ENCODE assay signal across 1 cellular context in genomic region chr6:158907931-158908330, GRCh38.
TF ChIP-seq lines count a peak whose summit lies in the region.

No MANE protein-coding gene starts in this region.

TF ChIP-seq in H1, 55 proteins besides CTCF, POLR2A, EP300 and RAD21:
- TF ChIP-seq, protein P1, sequence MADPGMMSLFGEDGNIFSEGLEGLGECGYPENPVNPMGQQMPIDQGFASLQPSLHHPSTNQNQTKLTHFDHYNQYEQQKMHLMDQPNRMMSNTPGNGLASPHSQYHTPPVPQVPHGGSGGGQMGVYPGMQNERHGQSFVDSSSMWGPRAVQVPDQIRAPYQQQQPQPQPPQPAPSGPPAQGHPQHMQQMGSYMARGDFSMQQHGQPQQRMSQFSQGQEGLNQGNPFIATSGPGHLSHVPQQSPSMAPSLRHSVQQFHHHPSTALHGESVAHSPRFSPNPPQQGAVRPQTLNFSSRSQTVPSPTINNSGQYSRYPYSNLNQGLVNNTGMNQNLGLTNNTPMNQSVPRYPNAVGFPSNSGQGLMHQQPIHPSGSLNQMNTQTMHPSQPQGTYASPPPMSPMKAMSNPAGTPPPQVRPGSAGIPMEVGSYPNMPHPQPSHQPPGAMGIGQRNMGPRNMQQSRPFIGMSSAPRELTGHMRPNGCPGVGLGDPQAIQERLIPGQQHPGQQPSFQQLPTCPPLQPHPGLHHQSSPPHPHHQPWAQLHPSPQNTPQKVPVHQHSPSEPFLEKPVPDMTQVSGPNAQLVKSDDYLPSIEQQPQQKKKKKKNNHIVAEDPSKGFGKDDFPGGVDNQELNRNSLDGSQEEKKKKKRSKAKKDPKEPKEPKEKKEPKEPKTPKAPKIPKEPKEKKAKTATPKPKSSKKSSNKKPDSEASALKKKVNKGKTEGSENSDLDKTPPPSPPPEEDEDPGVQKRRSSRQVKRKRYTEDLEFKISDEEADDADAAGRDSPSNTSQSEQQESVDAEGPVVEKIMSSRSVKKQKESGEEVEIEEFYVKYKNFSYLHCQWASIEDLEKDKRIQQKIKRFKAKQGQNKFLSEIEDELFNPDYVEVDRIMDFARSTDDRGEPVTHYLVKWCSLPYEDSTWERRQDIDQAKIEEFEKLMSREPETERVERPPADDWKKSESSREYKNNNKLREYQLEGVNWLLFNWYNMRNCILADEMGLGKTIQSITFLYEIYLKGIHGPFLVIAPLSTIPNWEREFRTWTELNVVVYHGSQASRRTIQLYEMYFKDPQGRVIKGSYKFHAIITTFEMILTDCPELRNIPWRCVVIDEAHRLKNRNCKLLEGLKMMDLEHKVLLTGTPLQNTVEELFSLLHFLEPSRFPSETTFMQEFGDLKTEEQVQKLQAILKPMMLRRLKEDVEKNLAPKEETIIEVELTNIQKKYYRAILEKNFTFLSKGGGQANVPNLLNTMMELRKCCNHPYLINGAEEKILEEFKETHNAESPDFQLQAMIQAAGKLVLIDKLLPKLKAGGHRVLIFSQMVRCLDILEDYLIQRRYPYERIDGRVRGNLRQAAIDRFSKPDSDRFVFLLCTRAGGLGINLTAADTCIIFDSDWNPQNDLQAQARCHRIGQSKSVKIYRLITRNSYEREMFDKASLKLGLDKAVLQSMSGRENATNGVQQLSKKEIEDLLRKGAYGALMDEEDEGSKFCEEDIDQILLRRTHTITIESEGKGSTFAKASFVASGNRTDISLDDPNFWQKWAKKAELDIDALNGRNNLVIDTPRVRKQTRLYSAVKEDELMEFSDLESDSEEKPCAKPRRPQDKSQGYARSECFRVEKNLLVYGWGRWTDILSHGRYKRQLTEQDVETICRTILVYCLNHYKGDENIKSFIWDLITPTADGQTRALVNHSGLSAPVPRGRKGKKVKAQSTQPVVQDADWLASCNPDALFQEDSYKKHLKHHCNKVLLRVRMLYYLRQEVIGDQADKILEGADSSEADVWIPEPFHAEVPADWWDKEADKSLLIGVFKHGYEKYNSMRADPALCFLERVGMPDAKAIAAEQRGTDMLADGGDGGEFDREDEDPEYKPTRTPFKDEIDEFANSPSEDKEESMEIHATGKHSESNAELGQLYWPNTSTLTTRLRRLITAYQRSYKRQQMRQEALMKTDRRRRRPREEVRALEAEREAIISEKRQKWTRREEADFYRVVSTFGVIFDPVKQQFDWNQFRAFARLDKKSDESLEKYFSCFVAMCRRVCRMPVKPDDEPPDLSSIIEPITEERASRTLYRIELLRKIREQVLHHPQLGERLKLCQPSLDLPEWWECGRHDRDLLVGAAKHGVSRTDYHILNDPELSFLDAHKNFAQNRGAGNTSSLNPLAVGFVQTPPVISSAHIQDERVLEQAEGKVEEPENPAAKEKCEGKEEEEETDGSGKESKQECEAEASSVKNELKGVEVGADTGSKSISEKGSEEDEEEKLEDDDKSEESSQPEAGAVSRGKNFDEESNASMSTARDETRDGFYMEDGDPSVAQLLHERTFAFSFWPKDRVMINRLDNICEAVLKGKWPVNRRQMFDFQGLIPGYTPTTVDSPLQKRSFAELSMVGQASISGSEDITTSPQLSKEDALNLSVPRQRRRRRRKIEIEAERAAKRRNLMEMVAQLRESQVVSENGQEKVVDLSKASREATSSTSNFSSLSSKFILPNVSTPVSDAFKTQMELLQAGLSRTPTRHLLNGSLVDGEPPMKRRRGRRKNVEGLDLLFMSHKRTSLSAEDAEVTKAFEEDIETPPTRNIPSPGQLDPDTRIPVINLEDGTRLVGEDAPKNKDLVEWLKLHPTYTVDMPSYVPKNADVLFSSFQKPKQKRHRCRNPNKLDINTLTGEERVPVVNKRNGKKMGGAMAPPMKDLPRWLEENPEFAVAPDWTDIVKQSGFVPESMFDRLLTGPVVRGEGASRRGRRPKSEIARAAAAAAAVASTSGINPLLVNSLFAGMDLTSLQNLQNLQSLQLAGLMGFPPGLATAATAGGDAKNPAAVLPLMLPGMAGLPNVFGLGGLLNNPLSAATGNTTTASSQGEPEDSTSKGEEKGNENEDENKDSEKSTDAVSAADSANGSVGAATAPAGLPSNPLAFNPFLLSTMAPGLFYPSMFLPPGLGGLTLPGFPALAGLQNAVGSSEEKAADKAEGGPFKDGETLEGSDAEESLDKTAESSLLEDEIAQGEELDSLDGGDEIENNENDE (IDR thresholded peaks at IDR 0.05; ENCODE audit: insufficient replicate concordance, low read length) = no peak
- TF ChIP-seq ASH2L (IDR thresholded peaks at IDR 0.05; ENCODE audit: low read length) (no peak), SP1 (IDR thresholded peaks at IDR 0.05; ENCODE audit: low read depth, low read length) (no peak), CBX5 (IDR thresholded peaks at IDR 0.05; ENCODE audit: low read depth, low read length) (no peak)
